34 cellular contexts compared by ENCODE assay signal in the genomic region with DNA sequence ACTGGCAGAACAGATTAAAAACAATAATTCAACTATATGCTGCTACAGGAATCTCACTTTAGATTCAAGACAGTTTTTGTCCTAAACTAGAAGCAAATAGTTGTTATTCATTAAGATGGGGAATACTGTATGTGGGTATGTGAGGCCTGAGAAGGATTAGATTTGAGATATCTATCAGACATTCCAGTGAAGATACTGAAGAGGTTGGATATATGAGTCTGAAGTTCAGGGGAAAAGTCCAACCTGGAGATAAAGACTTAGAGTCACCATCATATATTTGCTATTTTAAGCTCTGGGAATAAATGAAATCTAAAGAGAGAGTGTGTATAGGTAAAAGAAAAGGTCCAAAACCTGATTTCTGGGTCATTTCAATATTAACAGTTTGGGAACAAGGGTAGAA.
"Had no signal": no experiment of that assay in that cellular context is flagged by ENCODE, and none has a peak within 500 bp of the region (broad histone marks: within the 10 kb centered on the region; RNA-seq: fewer than 3 reads in every experiment).

No MANE protein-coding gene starts in this region.

- H3K9me3 ChIP-seq: adrenal gland had no signal

- H3K4me1 ChIP-seq: adrenal gland had no signal

- H3K27me3 Mint-ChIP-seq: activated B cell treated with CpG ODN at 0.5 μM for 24 hours had no signal

- DNase-seq: activated B cell treated with CpG ODN at 0.5 μM for 24 hours; activated CD4-positive, alpha-beta memory T cell treated with anti-CD3 and anti-CD28 coated beads for 36 hours; activated CD4-positive, alpha-beta T cell treated with anti-CD3 and anti-CD28 coated beads for 4 hours; activated CD4-positive, alpha-beta T cell treated with anti-CD3 and anti-CD28 coated beads, Interleukin-2, amount 10 ng/mL, durations not matched to agents 24 days and 14 days; activated CD4-positive, alpha-beta T cell treated with anti-CD3 and anti-CD28 coated beads, Interleukin-2, amount 50 U/mL, for 1 hour; activated CD4-positive, alpha-beta T cell treated with anti-CD3 and anti-CD28 coated beads, Interleukin-2, amount 50 U/mL, for 4 hours; activated CD4-positive, CD25-positive, alpha-beta regulatory T cell treated with anti-CD3 and anti-CD28 coated beads, Interleukin-2, amount 50 U/mL, for 72 hours; activated CD8-positive, alpha-beta memory T cell treated with anti-CD3 and anti-CD28 coated beads, Interleukin-2, amount 50 U/mL, for 4 hours; activated CD8-positive, alpha-beta T cell treated with anti-CD3 and anti-CD28 coated beads for 36 hours; activated effector memory CD4-positive, alpha-beta T cell treated with anti-CD3 and anti-CD28 coated beads, Interleukin-2, amount 50 U/mL, for 16 hours; activated gamma-delta T cell treated with Interleukin-2 at 50 U/mL for 16 hours; activated naive CD4-positive, alpha-beta T cell; activated naive CD4-positive, alpha-beta T cell treated with anti-CD3 and anti-CD28 coated beads for 36 hours; activated naive CD4-positive, alpha-beta T cell treated with anti-CD3 and anti-CD28 coated beads, Interleukin-2, amount 50 U/mL, for 16 hours; activated naive CD8-positive, alpha-beta T cell treated with anti-CD3 and anti-CD28 coated beads for 36 hours; activated T-cell treated with anti-CD3 and anti-CD28 coated beads for 4 hours; activated T-cell treated with anti-CD3 and anti-CD28 coated beads, Interleukin-2, amount 50 U/mL, for 1 hour; activated T-cell treated with anti-CD3 and anti-CD28 coated beads, Interleukin-2, amount 50 U/mL, for 4 hours; activated T-cell treated with anti-CD3 and anti-CD28 coated beads, Interleukin-2, amount 50 U/mL, for 72 hours; adrenal gland; amniotic stem cell; aorta; central memory CD4-positive, alpha-beta T cell; T-helper 1 cell; T-helper 2 cell; T-helper 9 cell had no signal

- H3K27me3 ChIP-seq: adrenal gland had no signal

- H3K4me3 Mint-ChIP-seq: activated B cell treated with CpG ODN at 0.5 μM for 24 hours; activated CD4-positive, alpha-beta memory T cell treated with anti-CD3 and anti-CD28 coated beads for 36 hours; activated CD4-positive, alpha-beta T cell treated with anti-CD3 and anti-CD28 coated beads, Interleukin-2, amount 10 ng/mL, durations not matched to agents 24 days and 14 days; activated CD8-positive, alpha-beta T cell treated with anti-CD3 and anti-CD28 coated beads for 36 hours; activated naive CD4-positive, alpha-beta T cell treated with anti-CD3 and anti-CD28 coated beads for 36 hours; activated naive CD8-positive, alpha-beta T cell treated with anti-CD3 and anti-CD28 coated beads for 36 hours; activated T-cell treated with anti-CD3 and anti-CD28 coated beads, Interleukin-2, amount 50 U/mL, for 4 hours; activated T-cell treated with anti-CD3 and anti-CD28 coated beads, Interleukin-2, amount 50 U/mL, for 72 hours; activated T-helper 1 cell treated with anti-CD3 and anti-CD28 coated beads, Interleukin-12 subunit alpha, Interleukin-12 subunit beta, Interleukin-2, Interleukin-4 antibody, amounts not matched to agents 30 ng/mL and 10 ng/mL and 1 ng/mL, durations not matched to agents 14 hours and 24 hours and 36 hours; activated T-helper 17 cell treated with anti-CD3 and anti-CD28 coated beads, Interleukin-2, amount 50 U/mL, for 72 hours; brain; T-helper 1 cell treated with Interleukin-12 subunit alpha and Interleukin-12 subunit beta and Interleukin-4 antibody, amounts not matched to agents 30 μg/mL and 1 μg/mL, for 36 hours; T-helper 2 cell treated with Interferon-gamma antibody and Interleukin-4, amounts not matched to agents 5 μg/mL and 100 μg/mL, for 36 hours had no signal

- H3K4me3 ChIP-seq: adrenal gland had no signal

- H3K27ac ChIP-seq: adrenal gland, VCaP had no signal

- H3K9me3 Mint-ChIP-seq: activated B cell treated with CpG ODN at 0.5 μM for 24 hours; activated CD4-positive, alpha-beta memory T cell treated with anti-CD3 and anti-CD28 coated beads for 36 hours; activated CD4-positive, alpha-beta T cell treated with anti-CD3 and anti-CD28 coated beads, Interleukin-2, amount 10 ng/mL, durations not matched to agents 24 days and 14 days; activated CD8-positive, alpha-beta T cell treated with anti-CD3 and anti-CD28 coated beads for 36 hours; activated naive CD4-positive, alpha-beta T cell treated with anti-CD3 and anti-CD28 coated beads for 36 hours; activated naive CD4-positive, alpha-beta T cell treated with anti-CD3 and anti-CD28 coated beads, Interleukin-2, amount 50 U/mL, for 72 hours; activated naive CD8-positive, alpha-beta T cell treated with anti-CD3 and anti-CD28 coated beads for 36 hours; activated T-cell treated with anti-CD3 and anti-CD28 coated beads, Interleukin-2, amount 50 U/mL, for 4 hours; activated T-cell treated with anti-CD3 and anti-CD28 coated beads, Interleukin-2, amount 50 U/mL, for 72 hours; activated T-helper 1 cell treated with anti-CD3 and anti-CD28 coated beads, Interleukin-12 subunit alpha, Interleukin-12 subunit beta, Interleukin-2, Interleukin-4 antibody, amounts not matched to agents 30 ng/mL and 10 ng/mL and 1 ng/mL, durations not matched to agents 14 hours and 24 hours and 36 hours; activated T-helper 17 cell treated with anti-CD3 and anti-CD28 coated beads, Interleukin-2, amount 50 U/mL, for 72 hours; brain; T-helper 1 cell treated with Interleukin-12 subunit alpha and Interleukin-12 subunit beta and Interleukin-4 antibody, amounts not matched to agents 30 μg/mL and 1 μg/mL, for 36 hours; T-helper 2 cell treated with Interferon-gamma antibody and Interleukin-4, amounts not matched to agents 5 μg/mL and 100 μg/mL, for 36 hours had no signal

- ATAC-seq: activated CD8-positive, alpha-beta T cell treated with anti-CD3 and anti-CD28 coated beads for 36 hours; activated naive CD4-positive, alpha-beta T cell treated with anti-CD3 and anti-CD28 coated beads, Interleukin-2, amount 50 U/mL, for 72 hours; activated T-cell treated with anti-CD3 and anti-CD28 coated beads, Interleukin-2, amount 50 U/mL, for 4 hours; activated T-cell treated with anti-CD3 and anti-CD28 coated beads, Interleukin-2, amount 50 U/mL, for 72 hours; activated T-helper 17 cell treated with anti-CD3 and anti-CD28 coated beads, Interleukin-2, amount 50 U/mL, for 72 hours had no signal

- H3K36me3 Mint-ChIP-seq: activated CD4-positive, alpha-beta memory T cell treated with anti-CD3 and anti-CD28 coated beads for 36 hours; activated naive CD4-positive, alpha-beta T cell treated with anti-CD3 and anti-CD28 coated beads, Interleukin-2, amount 50 U/mL, for 72 hours; activated naive CD8-positive, alpha-beta T cell treated with anti-CD3 and anti-CD28 coated beads for 36 hours; brain had no signal

- H3K4me1 Mint-ChIP-seq: activated CD4-positive, alpha-beta T cell treated with anti-CD3 and anti-CD28 coated beads, Interleukin-2, amount 10 ng/mL, durations not matched to agents 24 days and 14 days; activated naive CD8-positive, alpha-beta T cell treated with anti-CD3 and anti-CD28 coated beads for 36 hours; activated T-helper 17 cell treated with anti-CD3 and anti-CD28 coated beads, Interleukin-2, amount 50 U/mL, for 72 hours; brain had no signal

- H3K27ac Mint-ChIP-seq: activated B cell treated with CpG ODN at 0.5 μM for 24 hours; activated CD4-positive, alpha-beta memory T cell treated with anti-CD3 and anti-CD28 coated beads for 36 hours; activated CD4-positive, alpha-beta T cell treated with anti-CD3 and anti-CD28 coated beads, Interleukin-2, amount 10 ng/mL, durations not matched to agents 24 days and 14 days; activated CD8-positive, alpha-beta T cell treated with anti-CD3 and anti-CD28 coated beads for 36 hours; activated naive CD4-positive, alpha-beta T cell treated with anti-CD3 and anti-CD28 coated beads for 36 hours; activated naive CD4-positive, alpha-beta T cell treated with anti-CD3 and anti-CD28 coated beads, Interleukin-2, amount 50 U/mL, for 72 hours; activated naive CD8-positive, alpha-beta T cell treated with anti-CD3 and anti-CD28 coated beads for 36 hours; activated T-cell treated with anti-CD3 and anti-CD28 coated beads, Interleukin-2, amount 50 U/mL, for 72 hours; activated T-helper 1 cell treated with anti-CD3 and anti-CD28 coated beads, Interleukin-12 subunit alpha, Interleukin-12 subunit beta, Interleukin-2, Interleukin-4 antibody, amounts not matched to agents 30 ng/mL and 10 ng/mL and 1 ng/mL, durations not matched to agents 14 hours and 24 hours and 36 hours; activated T-helper 17 cell treated with anti-CD3 and anti-CD28 coated beads, Interleukin-2, amount 50 U/mL, for 72 hours; brain; T-helper 1 cell treated with Interleukin-12 subunit alpha and Interleukin-12 subunit beta and Interleukin-4 antibody, amounts not matched to agents 30 μg/mL and 1 μg/mL, for 36 hours; T-helper 2 cell treated with Interferon-gamma antibody and Interleukin-4, amounts not matched to agents 5 μg/mL and 100 μg/mL, for 36 hours had no signal

- H3K36me3 ChIP-seq: adrenal gland had no signal

- FAIRE-seq: TTC549 had no signal
